8 cellular contexts compared by ENCODE assay signal in the genomic region with DNA sequence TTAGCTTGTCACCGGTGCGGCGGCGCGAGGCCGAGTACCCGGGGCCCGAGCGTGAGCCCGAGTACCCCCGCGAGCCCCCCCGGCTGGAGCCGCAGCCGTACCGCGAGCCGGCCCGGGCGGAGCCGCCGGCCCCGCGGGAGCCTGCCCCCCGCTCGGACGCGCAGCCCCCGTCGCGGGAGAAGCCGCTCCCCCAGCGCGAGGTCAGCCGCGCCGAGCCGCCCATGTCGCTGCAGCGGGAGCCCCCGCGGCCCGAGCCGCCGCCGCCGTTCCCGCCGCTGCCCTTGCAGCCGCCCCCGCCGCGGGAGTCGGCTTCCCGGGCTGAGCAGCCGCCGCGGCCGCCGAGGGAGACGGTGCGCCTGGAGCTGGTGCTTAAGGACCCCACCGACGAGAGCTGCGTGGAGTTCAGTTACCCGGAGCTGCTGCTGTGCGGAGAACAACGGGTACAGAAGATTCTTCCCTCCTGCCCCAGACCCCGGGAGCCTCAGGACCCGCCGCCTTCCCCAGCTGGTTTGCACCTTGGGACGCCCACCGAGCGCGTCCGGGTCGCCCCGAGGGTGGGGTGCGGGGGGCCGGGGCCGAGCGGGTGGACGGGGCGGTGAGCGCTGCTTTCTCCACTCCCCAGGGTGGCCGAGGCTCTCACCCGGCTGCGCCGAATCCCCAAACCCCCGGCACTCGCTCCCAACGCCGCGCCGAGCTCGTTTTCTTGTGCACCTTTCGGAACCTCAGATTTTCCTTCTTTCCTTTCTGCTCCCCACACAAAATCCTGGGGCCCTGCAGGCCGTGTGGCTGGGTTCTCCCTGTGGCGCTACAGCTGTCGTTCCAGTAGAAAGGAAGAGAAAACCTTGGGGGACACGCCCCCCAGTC. TPM values are rescaled to one million over a fixed set of nuclear protein-coding genes. Genes with fewer than 3 reads are reported as not detected.
DNase-seq lines count a peak whose midpoint lies in the region; ATAC-seq and TF ChIP-seq lines count a peak whose summit lies in the region.

No MANE protein-coding gene starts in this region.

- H3K4me1 ChIP-seq in neuronal stem cell (ENCODE audit: control insufficient read depth in 2 of 2, insufficient read depth in 1 of 2, low read depth in 1 of 2, low read length in 2 of 2) (peaks cover 0 to 5% of the 10 kb centered on the region in 2 donors), vagina (peaks cover 33% of the 10 kb centered on the region)

- H4K8ac ChIP-seq in neuronal stem cell (ENCODE audit: low read depth, low read length) = no peak overlapping the region

- H3K9me3 Mint-ChIP-seq in activated T-helper 1 cell treated with anti-CD3 and anti-CD28 coated beads, Interleukin-12 subunit alpha, Interleukin-12 subunit beta, Interleukin-2, Interleukin-4 antibody, amounts not matched to agents 30 ng/mL and 10 ng/mL and 1 ng/mL, durations not matched to agents 14 hours and 24 hours and 36 hours = no peaks in the 10 kb centered on the region

- H3K79me1 ChIP-seq in neuronal stem cell (ENCODE audit: low read depth, low read length) = peaks cover 10% of the 10 kb centered on the region

- peak overlapping the region; percentile 92 for H2AK5ac ChIP-seq in neuronal stem cell (ENCODE audit: low read depth, low read length)

- ATAC-seq in Right ventricle myocardium inferior (no peak), HG02759 (IDR thresholded peaks at IDR 0.05; ENCODE audit: unreplicated experiment) (peak; percentile 37)

- no peak overlapping the region for H4K91ac ChIP-seq in neuronal stem cell (ENCODE audit: low read depth, low read length, poor library complexity)

- TF ChIP-seq POLR2A in vagina (IDR thresholded peaks at IDR 0.05) = no peak

- H3K4me3 ChIP-seq in fibroblast of the aortic adventitia (ENCODE audit: low read depth, low read length) (peak overlapping the region; percentile 90), neuronal stem cell (ENCODE audit: low read length in 2 of 2) (peak overlapping the region; percentile 83 to 99), vagina (peak overlapping the region; percentile 98 to 99)

- peaks cover 37% of the 10 kb centered on the region for H3K4me1 Mint-ChIP-seq in activated T-helper 1 cell treated with anti-CD3 and anti-CD28 coated beads, Interleukin-12 subunit alpha, Interleukin-12 subunit beta, Interleukin-2, Interleukin-4 antibody, amounts not matched to agents 30 ng/mL and 10 ng/mL and 1 ng/mL, durations not matched to agents 14 hours and 24 hours and 36 hours (ENCODE audit: low read depth)

- H2BK5ac ChIP-seq in neuronal stem cell (ENCODE audit: low read length) = peak overlapping the region; percentile 94

- peak overlapping the region; percentile 56 for H3K14ac ChIP-seq in neuronal stem cell (ENCODE audit: low read length)

- H2BK12ac ChIP-seq in neuronal stem cell (ENCODE audit: low read length) = no peak overlapping the region

- H3K27me3 ChIP-seq in neuronal stem cell (ENCODE audit: control insufficient read depth in 3 of 3, insufficient read depth in 3 of 3, low read depth in 1 of 3, low read length in 3 of 3) (no peaks in the 10 kb centered on the region), vagina (no peaks in the 10 kb centered on the region)

- no CpG with 5 or more reads among the region's 101 CpGs for WGBS in neuronal stem cell (ENCODE audit: extremely low coverage in 2 of 2, insufficient read length in 2 of 2, insufficient replicate concordance in 1 of 2), 2 donors

- H3K27ac ChIP-seq in neuronal stem cell (replicated peaks; ENCODE audit: low read length) (peak overlapping the region; percentile 64), vagina (peak overlapping the region; percentile 95)

- peak overlapping the region; percentile 73 for H3K4me2 ChIP-seq in neuronal stem cell (ENCODE audit: insufficient read depth, low read length, poor library complexity, severe bottlenecking)

- peaks cover 4% of the 10 kb centered on the region for H3K36me3 Mint-ChIP-seq in activated T-helper 1 cell treated with anti-CD3 and anti-CD28 coated beads, Interleukin-12 subunit alpha, Interleukin-12 subunit beta, Interleukin-2, Interleukin-4 antibody, amounts not matched to agents 30 ng/mL and 10 ng/mL and 1 ng/mL, durations not matched to agents 14 hours and 24 hours and 36 hours (ENCODE audit: low read depth)

- H2AFZ ChIP-seq in neuronal stem cell (ENCODE audit: low read length) = peak overlapping the region; percentile 100

- peak overlapping the region; percentile 100 for H3K4me3 Mint-ChIP-seq in activated T-helper 1 cell treated with anti-CD3 and anti-CD28 coated beads, Interleukin-12 subunit alpha, Interleukin-12 subunit beta, Interleukin-2, Interleukin-4 antibody, amounts not matched to agents 30 ng/mL and 10 ng/mL and 1 ng/mL, durations not matched to agents 14 hours and 24 hours and 36 hours

- H2BK15ac ChIP-seq in neuronal stem cell (ENCODE audit: low read length) = peak overlapping the region; percentile 67

- H2BK120ac ChIP-seq in neuronal stem cell (ENCODE audit: low read depth, low read length) = peak overlapping the region; percentile 97

- no peak overlapping the region for H3K4ac ChIP-seq in neuronal stem cell (ENCODE audit: low read length)

- H3K36me3 ChIP-seq in neuronal stem cell (replicated peaks in 1 of 2; ENCODE audit: control insufficient read depth in 2 of 2, insufficient read depth in 2 of 2, low read length in 2 of 2) (peaks cover 0 to 5% of the 10 kb centered on the region in 2 donors), vagina (peaks cover 0 to under 1% of the 10 kb centered on the region in 2 donors)

- H3K9me3 ChIP-seq in neuronal stem cell (replicated peaks in 1 of 2; ENCODE audit: control insufficient read depth in 2 of 2, insufficient read depth in 1 of 2, low read depth in 1 of 2, low read length in 2 of 2) = peaks cover 0 to 2% of the 10 kb centered on the region in 2 donors
- H3K9me3 ChIP-seq in vagina = no peaks in the 10 kb centered on the region

- peak overlapping the region; percentile 100 for H3K23ac ChIP-seq in neuronal stem cell (ENCODE audit: low read depth, low read length, poor library complexity)

- H3K18ac ChIP-seq in neuronal stem cell (ENCODE audit: low read length) = peak overlapping the region; percentile 99

- no peak for TF ChIP-seq CTCF in fibroblast of the aortic adventitia (IDR thresholded peaks at IDR 0.05; ENCODE audit: insufficient read depth, low read length)
- no peak for TF ChIP-seq CTCF in vagina (IDR thresholded peaks at IDR 0.05)

- H3K27ac Mint-ChIP-seq in activated T-helper 1 cell treated with anti-CD3 and anti-CD28 coated beads, Interleukin-12 subunit alpha, Interleukin-12 subunit beta, Interleukin-2, Interleukin-4 antibody, amounts not matched to agents 30 ng/mL and 10 ng/mL and 1 ng/mL, durations not matched to agents 14 hours and 24 hours and 36 hours = peak overlapping the region; percentile 44

- DNase-seq in Right ventricle myocardium inferior (ENCODE audit: missing footprints) = peak; percentile 69
- DNase-seq in cardiac septum (ENCODE audit: low spot score) = no peak
- peak; percentile 22 for DNase-seq in NCI-H226
- peak; percentile 19 for DNase-seq in activated T-helper 1 cell treated with anti-CD3 and anti-CD28 coated beads, Interleukin-12 subunit alpha, Interleukin-12 subunit beta, Interleukin-2, Interleukin-4 antibody, amounts not matched to agents 30 ng/mL and 10 ng/mL and 1 ng/mL, durations not matched to agents 14 hours and 24 hours and 36 hours (ENCODE audit: low spot score)
- DNase-seq in fibroblast of the aortic adventitia (ENCODE audit: low read depth) = peak; percentile 25
- peak; percentile 9 for DNase-seq in neuronal stem cell (ENCODE audit: low spot score)
- no peak for DNase-seq in vagina (ENCODE audit: extremely low spot score in 2 of 2)

- intact Hi-C loops in Right ventricle myocardium inferior (cut with DNase I) (no loop called here), cardiac septum (cut with DNase I) (loop anchor here (5.0 kb wide), 1 partner anchor 111 kb away; a partner anchor contains a TSS), vagina (cut with DNase I) (no loop called here)
- intact Hi-C loops in activated T-helper 1 cell treated with anti-CD3 and anti-CD28 coated beads, Interleukin-12 subunit alpha, Interleukin-12 subunit beta, Interleukin-2, Interleukin-4 antibody, amounts not matched to agents 30 ng/mL and 10 ng/mL and 1 ng/mL, durations not matched to agents 14 hours and 24 hours and 36 hours (cut with micrococcal nuclease) = loop anchor here (1.0 to 2.0 kb wide), 6 partner anchors 98 to 345 kb away; a partner anchor contains a TSS

- H3K27me3 Mint-ChIP-seq in activated T-helper 1 cell treated with anti-CD3 and anti-CD28 coated beads, Interleukin-12 subunit alpha, Interleukin-12 subunit beta, Interleukin-2, Interleukin-4 antibody, amounts not matched to agents 30 ng/mL and 10 ng/mL and 1 ng/mL, durations not matched to agents 14 hours and 24 hours and 36 hours (ENCODE audit: insufficient read depth) = peaks cover 27% of the 10 kb centered on the region

- peak overlapping the region; percentile 96 for H3K9ac ChIP-seq in neuronal stem cell (ENCODE audit: low read depth, low read length, poor library complexity)

RNA-seq across cellular contexts. Expression of a gene that starts 0.7 kb away (rescaled TPM):
- total RNA-seq in Right ventricle myocardium inferior (13.0 TPM), cardiac septum (20.2 TPM), fibroblast of the aortic adventitia (ENCODE audit: low replicate concordance) (8.0 and 11.3 TPM in 2 replicates), vagina (12.5 TPM)
- 14.7 and 15.6 TPM in 2 replicates for total RNA-seq in activated T-helper 1 cell treated with anti-CD3 and anti-CD28 coated beads, Interleukin-12 subunit alpha, Interleukin-12 subunit beta, Interleukin-2, Interleukin-4 antibody, amounts not matched to agents 30 ng/mL and 10 ng/mL and 1 ng/mL, durations not matched to agents 14 hours and 24 hours and 36 hours
- 7.2 TPM for polyA plus RNA-seq in neuronal stem cell (2013, experiment 1 of 2)
- polyA plus RNA-seq in neuronal stem cell (2013, experiment 2 of 2) = 9.2 TPM

Comparison
In these comparisons a context has a peak if more than half of its experiments do, and no peak if none do; other contexts are left out.
1. DNase-seq: peak in Right ventricle myocardium inferior (single experiment), NCI-H226 (single experiment), activated T-helper 1 cell treated with anti-CD3 and anti-CD28 coated beads, Interleukin-12 subunit alpha, Interleukin-12 subunit beta, Interleukin-2, Interleukin-4 antibody, amounts not matched to agents 30 ng/mL and 10 ng/mL and 1 ng/mL, durations not matched to agents 14 hours and 24 hours and 36 hours (single experiment), fibroblast of the aortic adventitia (single experiment) and neuronal stem cell (single experiment); none in cardiac septum (single experiment) and vagina (0 of 2).
2. intact Hi-C loops: an anchor here in cardiac septum (5.0 kb wide) and activated T-helper 1 cell treated with anti-CD3 and anti-CD28 coated beads, Interleukin-12 subunit alpha, Interleukin-12 subunit beta, Interleukin-2, Interleukin-4 antibody, amounts not matched to agents 30 ng/mL and 10 ng/mL and 1 ng/mL, durations not matched to agents 14 hours and 24 hours and 36 hours (1.0 to 2.0 kb wide); none called in Right ventricle myocardium inferior and vagina.
3. Peak in every context shown above with its lines, with median percentiles within 50 percentile points of each other: H3K4me3 ChIP-seq.